ENCODE assay signal across 33 cellular contexts in the genomic region with DNA sequence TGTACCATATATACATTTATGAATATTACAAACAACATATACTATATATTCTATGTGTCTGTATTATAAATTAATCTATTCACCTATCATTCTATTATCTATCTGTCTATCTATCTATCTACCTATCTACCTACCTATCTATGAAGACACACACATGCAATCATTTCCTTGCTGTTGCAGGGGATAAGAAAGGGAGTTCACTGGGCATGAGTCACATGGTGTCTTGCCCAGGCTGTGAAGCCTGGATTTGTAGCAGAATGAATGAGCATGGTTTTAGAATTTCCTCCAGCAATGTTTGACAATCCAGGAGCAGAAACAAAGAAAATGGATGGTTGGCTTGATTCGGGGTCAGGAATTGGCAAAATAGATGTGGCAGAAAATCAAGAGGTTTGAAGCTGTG. TPM values are rescaled to one million over a fixed set of nuclear protein-coding genes. Genes with fewer than 3 reads are reported as not detected.
"Had no signal": no experiment of that assay in that cellular context is flagged by ENCODE, and none has a peak within 500 bp of the region (broad histone marks: within the 10 kb centered on the region; RNA-seq: fewer than 3 reads in every experiment).

No MANE protein-coding gene starts in this region.

- H3K4me3 ChIP-seq: heart right ventricle, left ventricle myocardium inferior, ovary, upper lobe of left lung, vagina had no signal

- H3K4me3 Mint-ChIP-seq: activated CD4-positive, alpha-beta memory T cell treated with anti-CD3 and anti-CD28 coated beads for 36 hours; activated naive CD4-positive, alpha-beta T cell treated with anti-CD3 and anti-CD28 coated beads for 36 hours; activated T-helper 1 cell treated with anti-CD3 and anti-CD28 coated beads, Interleukin-12 subunit alpha, Interleukin-12 subunit beta, Interleukin-2, Interleukin-4 antibody, amounts not matched to agents 30 ng/mL and 10 ng/mL and 1 ng/mL, durations not matched to agents 14 hours and 24 hours and 36 hours; naive B cell; nephron progenitor cell; stimulated activated memory B cell treated with anti-CD40 and anti-IgM and Interleukin-4, amounts not matched to agents 10 μg/mL and 1 μg/mL and 100 μg/mL, for 72 hours; stimulated activated naive CD8-positive, alpha-beta T cell treated with anti-CD3 and anti-CD28 coated beads, Interleukin-15, amount 100 ng/mL, for 72 hours had no signal

- H3K4me1 ChIP-seq: left ventricle myocardium inferior, upper lobe of left lung had no signal

- H3K4me1 Mint-ChIP-seq: naive B cell; stimulated activated memory B cell treated with anti-CD40 and anti-IgM and Interleukin-4, amounts not matched to agents 10 μg/mL and 1 μg/mL and 100 μg/mL, for 72 hours; stimulated activated naive CD8-positive, alpha-beta T cell treated with anti-CD3 and anti-CD28 coated beads, Interleukin-15, amount 100 ng/mL, for 72 hours had no signal

- H3K36me3 ChIP-seq: heart right ventricle, left ventricle myocardium inferior, ovary, upper lobe of left lung, vagina had no signal

- H3K27ac ChIP-seq: heart right ventricle, left ventricle myocardium inferior, ovary, upper lobe of left lung, vagina, VCaP had no signal

- DNase-seq: activated CD4-positive, alpha-beta memory T cell treated with anti-CD3 and anti-CD28 coated beads for 36 hours; activated CD4-positive, alpha-beta T cell treated with anti-CD3 and anti-CD28 coated beads for 4 hours; activated CD8-positive, alpha-beta memory T cell treated with anti-CD3 and anti-CD28 coated beads, Interleukin-2, amount 50 U/mL, for 4 hours; activated effector memory CD4-positive, alpha-beta T cell treated with anti-CD3 and anti-CD28 coated beads, Interleukin-2, amount 50 U/mL, for 16 hours; activated naive CD4-positive, alpha-beta T cell treated with anti-CD3 and anti-CD28 coated beads for 36 hours; activated T-cell treated with anti-CD3 and anti-CD28 coated beads, Interleukin-2, amount 50 U/mL, for 1 hour; effector CD8-positive, alpha-beta T cell; erythroblast; foreskin melanocyte; heart right ventricle; kidney glomerular epithelial cell; left ventricle myocardium inferior; naive B cell; nephron progenitor cell; ovary; retina; small intestine; stimulated activated CD4-positive, alpha-beta T cell treated with anti-CD3 and anti-CD28 coated beads, Interleukin-4, amount 100 ng/mL, for 4 hours; stimulated activated CD8-positive, alpha-beta memory T cell treated with anti-CD3 and anti-CD28 coated beads, Interleukin-4, amount 100 ng/mL, for 48 hours; stimulated activated naive CD8-positive, alpha-beta T cell treated with anti-CD3 and anti-CD28 coated beads, Interleukin-15, amount 100 ng/mL, for 72 hours; substantia nigra; upper lobe of left lung had no signal

- H3K9me3 ChIP-seq: heart right ventricle, left ventricle myocardium inferior, ovary, upper lobe of left lung, vagina had no signal

- ATAC-seq: heart right ventricle; sciatic nerve; stimulated activated memory B cell treated with anti-CD40 and anti-IgM and Interleukin-4, amounts not matched to agents 10 μg/mL and 1 μg/mL and 100 μg/mL, for 72 hours; stimulated activated naive CD8-positive, alpha-beta T cell treated with anti-CD3 and anti-CD28 coated beads, Interleukin-15, amount 100 ng/mL, for 72 hours had no signal

- H3K27ac Mint-ChIP-seq: activated CD4-positive, alpha-beta memory T cell treated with anti-CD3 and anti-CD28 coated beads for 36 hours; activated naive CD4-positive, alpha-beta T cell treated with anti-CD3 and anti-CD28 coated beads for 36 hours; activated T-helper 1 cell treated with anti-CD3 and anti-CD28 coated beads, Interleukin-12 subunit alpha, Interleukin-12 subunit beta, Interleukin-2, Interleukin-4 antibody, amounts not matched to agents 30 ng/mL and 10 ng/mL and 1 ng/mL, durations not matched to agents 14 hours and 24 hours and 36 hours; nephron progenitor cell; progenitor cell of endocrine pancreas; stimulated activated memory B cell treated with anti-CD40 and anti-IgM and Interleukin-4, amounts not matched to agents 10 μg/mL and 1 μg/mL and 100 μg/mL, for 72 hours; stimulated activated naive CD8-positive, alpha-beta T cell treated with anti-CD3 and anti-CD28 coated beads, Interleukin-15, amount 100 ng/mL, for 72 hours had no signal

- H3K36me3 Mint-ChIP-seq: activated CD4-positive, alpha-beta memory T cell treated with anti-CD3 and anti-CD28 coated beads for 36 hours; stimulated activated memory B cell treated with anti-CD40 and anti-IgM and Interleukin-4, amounts not matched to agents 10 μg/mL and 1 μg/mL and 100 μg/mL, for 72 hours had no signal

- H3K27me3 ChIP-seq: heart right ventricle, ovary, upper lobe of left lung, vagina had no signal

- H3K9me3 Mint-ChIP-seq: activated CD4-positive, alpha-beta memory T cell treated with anti-CD3 and anti-CD28 coated beads for 36 hours; activated naive CD4-positive, alpha-beta T cell treated with anti-CD3 and anti-CD28 coated beads for 36 hours; activated T-helper 1 cell treated with anti-CD3 and anti-CD28 coated beads, Interleukin-12 subunit alpha, Interleukin-12 subunit beta, Interleukin-2, Interleukin-4 antibody, amounts not matched to agents 30 ng/mL and 10 ng/mL and 1 ng/mL, durations not matched to agents 14 hours and 24 hours and 36 hours; nephron progenitor cell had no signal

RNA-seq across cellular contexts. Expression of gene FAM20A, which starts 23.2 kb away (rescaled TPM):
- total RNA-seq: activated CD4-positive, alpha-beta memory T cell treated with anti-CD3 and anti-CD28 coated beads for 36 hours; activated CD8-positive, alpha-beta memory T cell treated with anti-CD3 and anti-CD28 coated beads for 36 hours; activated naive CD4-positive, alpha-beta T cell treated with anti-CD3 and anti-CD28 coated beads for 36 hours; activated T-helper 1 cell treated with anti-CD3 and anti-CD28 coated beads, Interleukin-12 subunit alpha, Interleukin-12 subunit beta, Interleukin-2, Interleukin-4 antibody, amounts not matched to agents 30 ng/mL and 10 ng/mL and 1 ng/mL, durations not matched to agents 14 hours and 24 hours and 36 hours; dermis microvascular lymphatic vessel endothelial cell; glomerular endothelial cell; lung microvascular endothelial cell; T-helper 1 cell treated with Interleukin-12 subunit alpha and Interleukin-12 subunit beta and Interleukin-4 antibody, amounts not matched to agents 30 ng/mL and 1 ng/mL, for 36 hours had no signal
